In genomic region chr3:13408890-13409289, GRCh38 we compare ENCODE assay signal across 18 cellular contexts. TPM values are rescaled to one million over a fixed set of nuclear protein-coding genes. Genes with fewer than 3 reads are reported as not detected.
DNase-seq lines count a peak whose midpoint lies in the region; ATAC-seq, FAIRE-seq and TF ChIP-seq lines count a peak whose summit lies in the region.
"Had no signal": no experiment of that assay in that cellular context is flagged by ENCODE, and none has a peak within 500 bp of the region (broad histone marks: within the 10 kb centered on the region; RNA-seq: fewer than 3 reads in every experiment).

No MANE protein-coding gene starts in this region.

- DNase-seq in stimulated activated naive CD8-positive, alpha-beta T cell treated with anti-CD3 and anti-CD28 coated beads, Interleukin-15, Interleukin-2, amounts not matched to agents 100 U/mL and 50 U/mL, for 24 hours = no peak
- peak; percentile 19 for DNase-seq in kidney
- no peak for DNase-seq in stomach
- DNase-seq in T-helper 2 cell treated with Interferon-gamma antibody and Interleukin-4, amounts not matched to agents 5 μg/mL and 100 μg/mL, for 36 hours (ENCODE audit: low spot score) = no peak
- DNase-seq in D341Med (ENCODE audit: low spot score) = no peak
- DNase-seq in C1 segment of cervical spinal cord (lab: John Stamatoyannopoulos, UW) = no peak
- DNase-seq: ACHN, BE2C, DMS 273 treated with DMSO at 0.1 percent for 48 hours, DMS79 treated with DMSO at 0.1 percent for 48 hours, GDM1, GOT3, HCEC 1CT had no signal

- TF ChIP-seq EP300 in stomach (IDR thresholded peaks at IDR 0.05) = no peak

- no peak for TF ChIP-seq POLR2A in stomach (IDR thresholded peaks at IDR 0.05)

- H3K4me1 Mint-ChIP-seq in stimulated activated naive CD8-positive, alpha-beta T cell treated with anti-CD3 and anti-CD28 coated beads, Interleukin-15, Interleukin-2, amounts not matched to agents 100 ng/mL and 50 ng/mL, for 24 hours (ENCODE audit: low read depth) = peaks cover 39% of the 10 kb centered on the region
- peaks cover 19% of the 10 kb centered on the region for H3K4me1 Mint-ChIP-seq in T-helper 2 cell treated with Interferon-gamma antibody and Interleukin-4, amounts not matched to agents 5 μg/mL and 100 μg/mL, for 36 hours (ENCODE audit: low read depth)

- peaks cover 0 to 8% of the 10 kb centered on the region in 2 experiments; a peak in 1 of 3 replicates for H3K36me3 ChIP-seq in HEK293 (ENCODE audit: control insufficient read depth in 2 of 2, insufficient read depth in 1 of 2, low read length in 2 of 2)
- H3K36me3 ChIP-seq in kidney (ENCODE audit: control insufficient read depth in 1 of 2, insufficient read depth in 2 of 2, low read length in 2 of 2) = no peaks in the 10 kb centered on the region
- no peaks in the 10 kb centered on the region for H3K36me3 ChIP-seq in stomach
- H3K36me3 ChIP-seq: BE2C had no signal

- CTCF ChIA-PET in HEK293 (lab: Yijun Ruan, JAX) = interaction anchor here (0.6 to 1.5 kb wide), 3 partner anchors 52 to 1341 kb away, joined by 3 to 4 read pairs (median 4); no protein-coding TSS in a partner anchor

- H3K4me1 ChIP-seq in HEK293 (ENCODE audit: control insufficient read depth, insufficient read depth, low read length) = no peaks in the 10 kb centered on the region
- H3K4me1 ChIP-seq in kidney (ENCODE audit: control insufficient read depth in 1 of 2, insufficient read depth in 1 of 2, low read depth in 1 of 2, low read length in 2 of 2) = no peaks in the 10 kb centered on the region
- H3K4me1 ChIP-seq in stomach = peaks cover 0 to 7% (median 0%) of the 10 kb centered on the region in 4 donors
- H3K4me1 ChIP-seq: BE2C had no signal

- POLR2A ChIA-PET in HEK293 (lab: Yijun Ruan, JAX) = interaction anchor here (1.6 kb wide), 1 partner anchor 43 kb away, joined by 3 read pairs; no protein-coding TSS in a partner anchor

- intact Hi-C loops in kidney (cut with DNase I) (no loop called here), stomach (cut with DNase I; ENCODE audit: low total_unique reads) (no loop called here)

- H3K36me3 Mint-ChIP-seq in stimulated activated naive CD8-positive, alpha-beta T cell treated with anti-CD3 and anti-CD28 coated beads, Interleukin-15, Interleukin-2, amounts not matched to agents 100 ng/mL and 50 ng/mL, for 24 hours (ENCODE audit: low read depth) = peaks cover 38% of the 10 kb centered on the region
- H3K36me3 Mint-ChIP-seq in T-helper 2 cell treated with Interferon-gamma antibody and Interleukin-4, amounts not matched to agents 5 μg/mL and 100 μg/mL, for 36 hours (ENCODE audit: low read depth) = peaks cover 35% of the 10 kb centered on the region

- peak overlapping the region; percentile 31 for H3K27ac Mint-ChIP-seq in stimulated activated naive CD8-positive, alpha-beta T cell treated with anti-CD3 and anti-CD28 coated beads, Interleukin-15, Interleukin-2, amounts not matched to agents 100 ng/mL and 50 ng/mL, for 24 hours
- no peak overlapping the region for H3K27ac Mint-ChIP-seq in T-helper 2 cell treated with Interferon-gamma antibody and Interleukin-4, amounts not matched to agents 5 μg/mL and 100 μg/mL, for 36 hours

- no peak overlapping the region for H3K4me3 Mint-ChIP-seq in stimulated activated naive CD8-positive, alpha-beta T cell treated with anti-CD3 and anti-CD28 coated beads, Interleukin-15, Interleukin-2, amounts not matched to agents 100 ng/mL and 50 ng/mL, for 24 hours
- H3K4me3 Mint-ChIP-seq in T-helper 2 cell treated with Interferon-gamma antibody and Interleukin-4, amounts not matched to agents 5 μg/mL and 100 μg/mL, for 36 hours = no peak overlapping the region

- no peak for TF ChIP-seq CTCF in HEK293 (tag by site-specific recombination; IDR thresholded peaks at IDR 0.05)
- TF ChIP-seq CTCF in kidney (IDR thresholded peaks at IDR 0.05; ENCODE audit: borderline replicate concordance, extremely low read depth, insufficient read depth) = no peak
- no peak for TF ChIP-seq CTCF in stomach (IDR thresholded peaks at IDR 0.05)

- no peak overlapping the region for H3K27ac ChIP-seq in HEK293 (ENCODE audit: extremely low read depth, low read depth, low read length)
- H3K27ac ChIP-seq in kidney (ENCODE audit: low read depth in 2 of 2, low read length in 2 of 2) = no peak overlapping the region
- H3K27ac ChIP-seq in stomach = no peak overlapping the region
- H3K27ac ChIP-seq: KMS-11 had no signal

- no peaks in the 10 kb centered on the region for H3K9me3 ChIP-seq in HEK293 (ENCODE audit: control insufficient read depth, insufficient read depth, low read depth, low read length)
- H3K9me3 ChIP-seq in kidney (ENCODE audit: control insufficient read depth in 1 of 2, low read length in 2 of 2) = peaks cover 0 to 5% of the 10 kb centered on the region in 2 donors
- peaks cover 0 to 18% (median 14%) of the 10 kb centered on the region in 4 donors for H3K9me3 ChIP-seq in stomach
- H3K9me3 ChIP-seq: BE2C had no signal

- no peak overlapping the region for H3K9ac ChIP-seq in kidney (ENCODE audit: low read length in 2 of 2)
- H3K9ac ChIP-seq: KMS-11 had no signal

- WGBS in stomach, 5 donors = 90 to 100% (median 97%) methylated on average over 2 of the region's 2 CpGs

- H3K27me3 ChIP-seq in stomach = no peaks in the 10 kb centered on the region
- H3K27me3 ChIP-seq: BE2C had no signal

- no peak for ATAC-seq in stimulated activated naive CD8-positive, alpha-beta T cell treated with anti-CD3 and anti-CD28 coated beads, Interleukin-15, Interleukin-2, amounts not matched to agents 100 U/mL and 50 U/mL, for 24 hours

- H3K4me3 ChIP-seq in HEK293 (ENCODE audit: low read depth, low read length) (no peak overlapping the region), kidney (ENCODE audit: low read length in 2 of 2) (no peak overlapping the region), stomach (no peak overlapping the region)

- no peaks in the 10 kb centered on the region for H3K9me3 Mint-ChIP-seq in stimulated activated naive CD8-positive, alpha-beta T cell treated with anti-CD3 and anti-CD28 coated beads, Interleukin-15, Interleukin-2, amounts not matched to agents 100 ng/mL and 50 ng/mL, for 24 hours
- H3K9me3 Mint-ChIP-seq in T-helper 2 cell treated with Interferon-gamma antibody and Interleukin-4, amounts not matched to agents 5 μg/mL and 100 μg/mL, for 36 hours = peaks cover 10% of the 10 kb centered on the region

- FAIRE-seq in kidney (lab: Jason Lieb, UNC) = no peak
- FAIRE-seq: GM19239 had no signal

- H3K27me3 Mint-ChIP-seq in stimulated activated naive CD8-positive, alpha-beta T cell treated with anti-CD3 and anti-CD28 coated beads, Interleukin-15, Interleukin-2, amounts not matched to agents 100 ng/mL and 50 ng/mL, for 24 hours = no peaks in the 10 kb centered on the region
- H3K27me3 Mint-ChIP-seq in T-helper 2 cell treated with Interferon-gamma antibody and Interleukin-4, amounts not matched to agents 5 μg/mL and 100 μg/mL, for 36 hours (ENCODE audit: low read depth) = no peaks in the 10 kb centered on the region
- H3K27me3 Mint-ChIP-seq: IgD-negative memory B cell had no signal

TF ChIP-seq in HEK293, 187 proteins besides CTCF, POLR2A, EP300 and RAD21:
- TF ChIP-seq SCRT1 (tag by site-specific recombination; IDR thresholded peaks at IDR 0.05; ENCODE audit: borderline replicate concordance) (0 out of 2 replicates have a peak, but pooled peaks have one; percentile 26), GLIS2 (tag by site-specific recombination; IDR thresholded peaks at IDR 0.05) (no peak), REPIN1 (tag by site-specific recombination; IDR thresholded peaks at IDR 0.05; ENCODE audit: low read depth) (no peak), SCRT2 (tag by site-specific recombination; IDR thresholded peaks at IDR 0.05) (peak; percentile 71)

RNA-seq across cellular contexts. Expression of gene NUP210, which starts 11.2 kb away (rescaled TPM):
- total RNA-seq in kidney = 22.9 TPM
- 5.6 TPM for polyA plus RNA-seq in kidney (ENCODE audit: insufficient read depth, low read depth, low replicate concordance)
- total RNA-seq in stomach = 10 to 100 TPM in 4 of 5 donors, 1 to 10 TPM in 1; 6.2 to 21.1 (median 16.9) TPM
- polyA plus RNA-seq in stomach = 1 to 10 TPM in 2 of 3 donors, under 1 TPM in 1; 0.92 to 4.8 (median 3.1) TPM
